11 cellular contexts compared by ENCODE assay signal in genomic region chr1:20319456-20319855, GRCh38. TPM values are rescaled to one million over a fixed set of nuclear protein-coding genes. Genes with fewer than 3 reads are reported as not detected.
"Had no signal": no experiment of that assay in that cellular context is flagged by ENCODE, and none has a peak within 500 bp of the region (broad histone marks: within the 10 kb centered on the region; RNA-seq: fewer than 3 reads in every experiment).

No MANE protein-coding gene starts in this region.

- DNase-seq: GOT3, H7, HFFc6 had no signal

- H3K27ac ChIP-seq: GM23248, HL-60 had no signal

- ATAC-seq: HCT116, HepG2 had no signal

- H2AFZ ChIP-seq: GM23248 had no signal

- H3K9me3 ChIP-seq: HAP-1 had no signal

- H3K36me3 ChIP-seq: HAP-1 had no signal

- H3K4me1 ChIP-seq: HAP-1 had no signal

- H3K4me3 ChIP-seq: GM23248, HAP-1 had no signal

RNA-seq across cellular contexts. Expression of gene VWA5B1, which starts 28.8 kb away (rescaled TPM):
- total RNA-seq: GM23248, H4, HepG2, HFFc6, HT1080 had no signal
- polyA plus RNA-seq: GM23248, HepG2, IgD-negative memory B cell had no signal
